In the genomic region with DNA sequence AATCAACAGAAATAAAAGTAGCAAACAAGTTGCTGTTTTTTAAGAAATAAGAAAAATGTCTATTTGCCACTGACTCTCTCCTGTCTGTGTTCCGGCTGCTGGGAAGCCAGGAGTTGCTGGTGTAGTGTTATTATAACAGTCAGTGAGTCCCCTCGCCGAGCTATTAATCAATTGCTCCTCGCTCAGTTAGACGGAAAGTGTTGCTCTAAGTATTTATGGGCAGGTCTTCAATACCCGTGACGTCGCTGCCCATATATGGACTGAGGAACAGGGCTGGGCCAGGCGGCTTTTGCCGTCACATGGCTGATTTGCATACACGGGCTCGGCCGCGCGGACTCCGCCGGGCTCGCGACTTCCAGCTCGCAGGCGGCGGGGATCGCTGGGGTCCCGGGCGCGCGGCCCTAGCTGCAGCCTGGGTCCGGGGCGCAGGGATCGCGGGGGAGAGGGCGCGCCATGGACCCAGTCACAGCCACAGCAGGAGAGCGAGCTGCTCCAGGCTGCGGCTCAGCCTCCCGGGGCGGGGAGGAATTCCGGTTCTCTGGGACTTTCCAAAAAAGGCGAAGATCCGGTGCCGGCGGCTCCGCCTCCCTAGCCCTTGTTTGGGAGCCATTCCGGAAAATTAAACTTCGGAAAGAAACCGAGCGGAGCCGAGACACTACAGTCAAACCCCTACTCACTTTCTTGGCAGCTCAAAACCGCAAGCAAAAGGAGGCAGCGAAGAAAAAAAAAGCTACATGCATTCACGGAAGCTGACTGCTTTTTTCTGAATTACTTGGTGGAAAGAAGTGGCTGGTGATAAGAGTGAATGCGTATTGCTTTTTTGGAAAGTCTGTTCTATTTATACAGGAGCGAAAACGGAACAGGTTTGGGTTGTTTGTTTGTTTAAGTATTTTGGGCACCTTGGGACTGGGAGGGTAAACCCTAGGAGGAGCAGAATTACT, we compare ENCODE assay signal across 8 cellular contexts. TPM values are rescaled to one million over a fixed set of nuclear protein-coding genes. Genes with fewer than 3 reads are reported as not detected.
A peak's percentile ranks its signal among the peaks of the same experiment; 100 is the strongest.
DNase-seq lines count a peak whose midpoint lies in the region; ATAC-seq, FAIRE-seq and TF ChIP-seq lines count a peak whose summit lies in the region.

Gene EGR2 (minus strand): TSS at position 188 of the 941 bp plus-strand sequence. CDS start 337 bp downstream, outside the sequence.

- H3K36me3 ChIP-seq in left ventricle myocardium inferior = no peaks in the 10 kb centered on the region
- no peaks in the 10 kb centered on the region for H3K36me3 ChIP-seq in prostate gland
- H3K36me3 ChIP-seq in urinary bladder (ENCODE audit: insufficient read depth) = no peaks in the 10 kb centered on the region

- H3K27me3 Mint-ChIP-seq in T-helper 17 cell = peaks cover 53% of the 10 kb centered on the region

- peak; percentile 78 for ATAC-seq in HG02798 (IDR thresholded peaks at IDR 0.05; ENCODE audit: poor library complexity, unreplicated experiment)
- peak; percentile 86 for ATAC-seq in T-helper 17 cell

- TF ChIP-seq CTCF in left ventricle myocardium inferior (IDR thresholded peaks at IDR 0.05; ENCODE audit: borderline replicate concordance) (no peak), prostate gland (IDR thresholded peaks at IDR 0.05) (no peak)

- H3K9me3 ChIP-seq in T-helper 17 cell (ENCODE audit: control insufficient read depth, low read length, poor library complexity, severe bottlenecking) (no peaks in the 10 kb centered on the region), left ventricle myocardium inferior (replicated peaks) (no peaks in the 10 kb centered on the region), prostate gland (no peaks in the 10 kb centered on the region)

- peak; percentile 85 for DNase-seq in GM12891 (ENCODE audit: insufficient read length, low spot score)
- DNase-seq in NCI-H1436 (lab: John Stamatoyannopoulos, UW) = peak; percentile 65
- peak; percentile 80 to 93 (median 87) for DNase-seq in T-helper 17 cell
- peak; percentile 93 for DNase-seq in left ventricle myocardium inferior
- peak; percentile 93 for DNase-seq in prostate gland (ENCODE audit: low spot score)

- peaks cover 4% of the 10 kb centered on the region for H3K36me3 Mint-ChIP-seq in T-helper 17 cell (ENCODE audit: low read depth)

- intact Hi-C loops in left ventricle myocardium inferior (cut with micrococcal nuclease) = loop anchor here (5.0 kb wide), 1 partner anchor 204 kb away; no protein-coding TSS in a partner anchor
- intact Hi-C loops in prostate gland (cut with DNase I) = loop anchor here (1.0 to 5.0 kb wide), 4 partner anchors 12 to 379 kb away; partner anchors contain the start of gene ADO

- TF ChIP-seq POLR2A in GM12891 (IDR thresholded peaks at IDR 0.05; ENCODE audit: low read depth, low read length) (peak; percentile 80), prostate gland (IDR thresholded peaks at IDR 0.05) (no peak)

- H3K27me3 ChIP-seq in left ventricle myocardium inferior (ENCODE audit: low read depth) (peaks cover 65% of the 10 kb centered on the region), prostate gland (replicated peaks; ENCODE audit: insufficient read depth) (peaks cover 9% of the 10 kb centered on the region)

- peak within 1 kb of the TSS; percentile 99 for H3K4me3 Mint-ChIP-seq in T-helper 17 cell

- H3K4me3 ChIP-seq in left ventricle myocardium inferior (peak within 1 kb of the TSS; percentile 87), prostate gland (peak within 1 kb of the TSS; percentile 67 to 80), urinary bladder (ENCODE audit: low read depth, low read length) (peak within 1 kb of the TSS; percentile 76)

- peaks cover 37% of the 10 kb centered on the region for H3K4me1 Mint-ChIP-seq in T-helper 17 cell

- under 1% methylated on average over 53 of the region's 54 CpGs for WGBS in prostate gland
- under 1% methylated on average over 54 of the region's 54 CpGs for WGBS in urinary bladder

- peak within 1 kb of the TSS; percentile 94 for H3K27ac Mint-ChIP-seq in T-helper 17 cell

- H3K27ac ChIP-seq in angular gyrus (ENCODE audit: low read depth, low read length) (peak within 1 kb of the TSS; percentile 82), left ventricle myocardium inferior (replicated peaks) (peak within 1 kb of the TSS; percentile 91), prostate gland (peak within 1 kb of the TSS; percentile 83 to 85), urinary bladder (ENCODE audit: low read depth) (peak within 1 kb of the TSS; percentile 88)

- FAIRE-seq in GM12891 (lab: Jason Lieb, UNC) = peak; percentile 97

- H3K4me1 ChIP-seq in left ventricle myocardium inferior (peaks cover 52% of the 10 kb centered on the region), prostate gland (replicated peaks) (peaks cover 6% of the 10 kb centered on the region), urinary bladder (ENCODE audit: insufficient read depth) (no peaks in the 10 kb centered on the region)

TF ChIP-seq in GM12891, 5 proteins besides CTCF, POLR2A, EP300 and RAD21:
- TF ChIP-seq SPI1 (IDR thresholded peaks at IDR 0.05; ENCODE audit: low read depth, low read length) (0 out of 2 replicates have a peak, but pooled peaks have one; percentile 10), POLR2AphosphoS5 (IDR thresholded peaks at IDR 0.05; ENCODE audit: low read depth, low read length) (peak; percentile 82), POU2F2 (IDR thresholded peaks at IDR 0.05; ENCODE audit: low read depth, low read length) (peak; percentile 97), TAF1 (IDR thresholded peaks at IDR 0.05; ENCODE audit: low read depth, low read length) (peak; percentile 53), PAX5 (IDR thresholded peaks at IDR 0.05; ENCODE audit: insufficient read depth, low read length, severe bottlenecking) (no peak)

RNA-seq across cellular contexts. Expression of gene EGR2, which starts in this region (rescaled TPM):
- polyA plus RNA-seq in GM12891 (2012; ENCODE audit: low read depth, missing spikeins) = 54.7 TPM
- total RNA-seq in T-helper 17 cell (1 to 10 TPM; 3.1 to 4.8 TPM), left ventricle myocardium inferior (0.52 TPM), prostate gland (1 to 10 TPM; 2.5 to 4.6 TPM), urinary bladder (2.3 TPM)
- 5.3 TPM for polyA plus RNA-seq in urinary bladder

Comparison
In these comparisons a context has a peak if more than half of its experiments do, and no peak if none do; other contexts are left out.
1. Peak in every context shown above with its lines: DNase-seq, ATAC-seq, H3K4me3 ChIP-seq and H3K27ac ChIP-seq.
2. Peak in DNase-seq, H3K4me3 ChIP-seq and H3K27ac ChIP-seq in left ventricle myocardium inferior; RNA of the gene not detected or under 1 TPM.